In genomic region chr2:54755641-54756326, GRCh38 we compare ENCODE assay signal across 8 cellular contexts. TPM values are rescaled to one million over a fixed set of nuclear protein-coding genes. Genes with fewer than 3 reads are reported as not detected.
DNase-seq lines count a peak whose midpoint lies in the region; ATAC-seq and TF ChIP-seq lines count a peak whose summit lies in the region.

No MANE protein-coding gene starts in this region.

- no peaks in the 10 kb centered on the region for H3K36me3 Mint-ChIP-seq in activated T-cell treated with anti-CD3 and anti-CD28 coated beads, Interleukin-2, amount 50 U/mL, for 72 hours (ENCODE audit: insufficient read depth in 2 of 2)

- TF ChIP-seq CTCF in transverse colon (IDR thresholded peaks at IDR 0.05): no peak
- TF ChIP-seq CTCF in WERI-Rb-1 (IDR thresholded peaks at IDR 0.05; ENCODE audit: low read depth, low read length): no peak
- TF ChIP-seq CTCF in hepatocyte (IDR thresholded peaks at IDR 0.05; ENCODE audit: poor library complexity): no peak
- no peak for TF ChIP-seq CTCF in left lung (IDR thresholded peaks at IDR 0.05)

- H3K27me3 Mint-ChIP-seq in activated T-cell treated with anti-CD3 and anti-CD28 coated beads, Interleukin-2, amount 50 U/mL, for 72 hours (ENCODE audit: low read depth): no peaks in the 10 kb centered on the region

- no peaks in the 10 kb centered on the region for H3K9me2 ChIP-seq in hepatocyte (replicated peaks; ENCODE audit: insufficient read depth)

- no peak overlapping the region for H2AFZ ChIP-seq in hepatocyte

- TF ChIP-seq EP300 in transverse colon (IDR thresholded peaks at IDR 0.05; ENCODE audit: low read depth): no peak

- H4K20me1 ChIP-seq in hepatocyte (ENCODE audit: insufficient read depth, poor library complexity, severe bottlenecking): no peaks in the 10 kb centered on the region

- no peak for ATAC-seq in activated T-cell treated with anti-CD3 and anti-CD28 coated beads, Interleukin-2, amount 50 U/mL, for 72 hours (replicated peaks in 1 of 2)
- ATAC-seq in HG02798 (IDR thresholded peaks at IDR 0.05; ENCODE audit: poor library complexity, unreplicated experiment) (peak; percentile 77), left lung (no peak)

- intact Hi-C loops in transverse colon (cut with DNase I; ENCODE audit: low total_unique reads): no loop called here
- intact Hi-C loops in left lung (cut with DNase I): no loop called here

- TF ChIP-seq POLR2A in transverse colon (IDR thresholded peaks at IDR 0.05): no peak

- H3K4me3 ChIP-seq in transverse colon (no peak overlapping the region), WERI-Rb-1 (ENCODE audit: low read depth, low read length) (no peak overlapping the region), hepatocyte (no peak overlapping the region), left lung (no peak overlapping the region)

- H3K4me1 Mint-ChIP-seq in activated T-cell treated with anti-CD3 and anti-CD28 coated beads, Interleukin-2, amount 50 U/mL, for 72 hours (ENCODE audit: low read depth): peaks cover 14% of the 10 kb centered on the region

- H3K4me1 ChIP-seq in transverse colon (no peaks in the 10 kb centered on the region), hepatocyte (ENCODE audit: insufficient read depth) (no peaks in the 10 kb centered on the region), left lung (no peaks in the 10 kb centered on the region)

- no peak overlapping the region for H3K4me3 Mint-ChIP-seq in activated T-cell treated with anti-CD3 and anti-CD28 coated beads, Interleukin-2, amount 50 U/mL, for 72 hours

- 67 to 75% methylated on average over 9 of the region's 9 CpGs for WGBS in transverse colon (ENCODE audit: low coverage in 1 of 2), 2 donors
- WGBS in hepatocyte (ENCODE audit: low lambda C conversion rate, missing lambda C conversion rate): 72% methylated on average over 9 of the region's 9 CpGs

- no peaks in the 10 kb centered on the region for H3K36me3 ChIP-seq in transverse colon
- no peaks in the 10 kb centered on the region for H3K36me3 ChIP-seq in WERI-Rb-1
- H3K36me3 ChIP-seq in hepatocyte (replicated peaks; ENCODE audit: insufficient read depth, low read depth): no peaks in the 10 kb centered on the region
- H3K36me3 ChIP-seq in left lung: no peaks in the 10 kb centered on the region

- in situ Hi-C loops in transverse colon (cut with MboI; ENCODE audit: low pct_ligation_motif_present in 1 of 4, low pct_unique_long_range_greater_than_20kb in 1 of 4, low sequenced_read_pairs in 3 of 4): no loop called here

- H3K9me3 Mint-ChIP-seq in activated T-cell treated with anti-CD3 and anti-CD28 coated beads, Interleukin-2, amount 50 U/mL, for 72 hours: no peaks in the 10 kb centered on the region

- no peaks in the 10 kb centered on the region for H3K9me3 ChIP-seq in transverse colon
- no peaks in the 10 kb centered on the region for H3K9me3 ChIP-seq in WERI-Rb-1 (ENCODE audit: severe bottlenecking)
- no peaks in the 10 kb centered on the region for H3K9me3 ChIP-seq in hepatocyte (ENCODE audit: low read depth)
- H3K9me3 ChIP-seq in left lung: no peaks in the 10 kb centered on the region

- H3K27me3 ChIP-seq in transverse colon (no peaks in the 10 kb centered on the region), WERI-Rb-1 (ENCODE audit: insufficient read depth, low read depth, severe bottlenecking) (no peaks in the 10 kb centered on the region), hepatocyte (no peaks in the 10 kb centered on the region), left lung (no peaks in the 10 kb centered on the region)

- no peak for DNase-seq in activated T-cell treated with anti-CD3 and anti-CD28 coated beads, Interleukin-2, amount 50 U/mL, for 72 hours
- no peak for DNase-seq in activated T-cell treated with anti-CD3 and anti-CD28 coated beads for 4 hours
- peak; percentile 24 to 57 for DNase-seq in NCI-H187 (lab: John Stamatoyannopoulos, UW)
- peak; percentile 28 for DNase-seq in transverse colon
- DNase-seq in WERI-Rb-1: no peak
- no peak for DNase-seq in hepatocyte (ENCODE audit: low spot score)
- no peak for DNase-seq in left lung

- no peaks in the 10 kb centered on the region for H3K79me2 ChIP-seq in hepatocyte

- no peak overlapping the region for H3K4me2 ChIP-seq in hepatocyte

- H3K27ac Mint-ChIP-seq in activated T-cell treated with anti-CD3 and anti-CD28 coated beads, Interleukin-2, amount 50 U/mL, for 72 hours: peak overlapping the region; percentile 65

- H3K27ac ChIP-seq in transverse colon (peak overlapping the region in 1 of 4 donors; percentile 18), WERI-Rb-1 (no peak overlapping the region), hepatocyte (no peak overlapping the region), left lung (no peak overlapping the region)

RNA-seq across cellular contexts. Expression of gene EML6, which starts 32.3 kb away (rescaled TPM):
- total RNA-seq in activated T-cell treated with anti-CD3 and anti-CD28 coated beads, Interleukin-2, amount 50 U/mL, for 72 hours: 1 to 10 TPM in 1 of 2 donors, under 1 TPM in 1; 0.96 to 2.0 TPM
- total RNA-seq in transverse colon: 1 to 10 TPM; 1.5 to 8.2 (median 3.4) TPM
- total RNA-seq in hepatocyte: 2.2 and 4.0 TPM in 2 replicates
- polyA plus RNA-seq in hepatocyte: 1.9 and 6.1 TPM in 2 replicates
- 1 to 10 TPM in 1 of 2 donors, under 1 TPM in 1; 0.73 to 1.3 TPM for total RNA-seq in left lung

Comparison
In these comparisons a context has a peak if more than half of its experiments do, and no peak if none do; other contexts are left out.
1. DNase-seq: peak in NCI-H187 (2 of 2) and transverse colon (single experiment); none in activated T-cell treated with anti-CD3 and anti-CD28 coated beads, Interleukin-2, amount 50 U/mL, for 72 hours (0 of 2), activated T-cell treated with anti-CD3 and anti-CD28 coated beads for 4 hours (single experiment), WERI-Rb-1 (single experiment), hepatocyte (single experiment) and left lung (0 of 2).